In genomic region chr10:96212911-96213310, GRCh38 we compare ENCODE assay signal across 25 cellular contexts. TPM values are rescaled to one million over a fixed set of nuclear protein-coding genes. Genes with fewer than 3 reads are reported as not detected.
"Had no signal": no experiment of that assay in that cellular context is flagged by ENCODE, and none has a peak within 500 bp of the region (broad histone marks: within the 10 kb centered on the region; RNA-seq: fewer than 3 reads in every experiment).

No MANE protein-coding gene starts in this region.

- H3K27ac ChIP-seq: coronary artery, esophagus muscularis mucosa, foreskin keratinocyte, gastroesophageal sphincter, heart right ventricle, pancreas, right atrium auricular region, thyroid gland had no signal

- H3K27me3 Mint-ChIP-seq: progenitor cell of endocrine pancreas had no signal

- H3K4me1 Mint-ChIP-seq: natural killer cell had no signal

- H3K4me3 Mint-ChIP-seq: natural killer cell; stimulated activated naive CD8-positive, alpha-beta T cell treated with anti-CD3 and anti-CD28 coated beads, Interleukin-15, Interleukin-2, amounts not matched to agents 100 ng/mL and 50 ng/mL, for 24 hours had no signal

- H3K4me3 ChIP-seq: coronary artery, esophagus muscularis mucosa, gastroesophageal sphincter, heart right ventricle, lung, pancreas, right atrium auricular region, smooth muscle cell, thyroid gland had no signal

- DNase-seq: dermis blood vessel endothelial cell; effector memory CD4-positive, alpha-beta T cell; glutamatergic neuron; heart right ventricle; hippocampal formation; natural killer cell; occipital lobe; pancreas; stimulated activated CD4-positive, alpha-beta T cell treated with anti-CD3 and anti-CD28 coated beads, Interleukin-12 subunit alpha, Interleukin-12 subunit beta, amount 100 ng/mL, for 4 hours; stimulated activated CD4-positive, alpha-beta T cell treated with anti-CD3 and anti-CD28 coated beads, Interleukin-1b, Interleukin-23, amount 100 ng/mL, for 48 hours; stimulated activated CD4-positive, alpha-beta T cell treated with anti-CD3 and anti-CD28 coated beads, Interleukin-4, amount 100 ng/mL, for 1 hour; stimulated activated CD8-positive, alpha-beta memory T cell treated with anti-CD3 and anti-CD28 coated beads, Interleukin-4, amount 100 ng/mL, for 48 hours; thyroid gland; trophoblast cell had no signal

- H3K4me2 ChIP-seq: smooth muscle cell had no signal

- H3K27me3 ChIP-seq: foreskin keratinocyte, pancreas, right atrium auricular region, thyroid gland had no signal

- H3K4me1 ChIP-seq: esophagus muscularis mucosa, foreskin keratinocyte, gastroesophageal sphincter, heart right ventricle, pancreas, right atrium auricular region, thyroid gland had no signal

- H3K27ac Mint-ChIP-seq: natural killer cell; progenitor cell of endocrine pancreas; stimulated activated naive CD8-positive, alpha-beta T cell treated with anti-CD3 and anti-CD28 coated beads, Interleukin-15, Interleukin-2, amounts not matched to agents 100 ng/mL and 50 ng/mL, for 24 hours had no signal

- H3K36me3 ChIP-seq: esophagus muscularis mucosa, gastroesophageal sphincter, right atrium auricular region had no signal

- H3K36me3 Mint-ChIP-seq: natural killer cell had no signal

- H3K9me3 ChIP-seq: esophagus muscularis mucosa, gastroesophageal sphincter, heart right ventricle, pancreas, right atrium auricular region, thyroid gland had no signal

- H3K9me3 Mint-ChIP-seq: natural killer cell; stimulated activated naive CD8-positive, alpha-beta T cell treated with anti-CD3 and anti-CD28 coated beads, Interleukin-15, Interleukin-2, amounts not matched to agents 100 ng/mL and 50 ng/mL, for 24 hours had no signal

- ATAC-seq: gastroesophageal sphincter, heart right ventricle, natural killer cell, pancreas, sciatic nerve had no signal

RNA-seq across cellular contexts. Expression of gene BLNK, which starts 58.5 kb away (rescaled TPM):
- total RNA-seq: dermis blood vessel endothelial cell, endothelial cell of umbilical vein, foreskin keratinocyte had no signal
